Comparison of ENCODE assay signal across 1 cellular context in the genomic region with DNA sequence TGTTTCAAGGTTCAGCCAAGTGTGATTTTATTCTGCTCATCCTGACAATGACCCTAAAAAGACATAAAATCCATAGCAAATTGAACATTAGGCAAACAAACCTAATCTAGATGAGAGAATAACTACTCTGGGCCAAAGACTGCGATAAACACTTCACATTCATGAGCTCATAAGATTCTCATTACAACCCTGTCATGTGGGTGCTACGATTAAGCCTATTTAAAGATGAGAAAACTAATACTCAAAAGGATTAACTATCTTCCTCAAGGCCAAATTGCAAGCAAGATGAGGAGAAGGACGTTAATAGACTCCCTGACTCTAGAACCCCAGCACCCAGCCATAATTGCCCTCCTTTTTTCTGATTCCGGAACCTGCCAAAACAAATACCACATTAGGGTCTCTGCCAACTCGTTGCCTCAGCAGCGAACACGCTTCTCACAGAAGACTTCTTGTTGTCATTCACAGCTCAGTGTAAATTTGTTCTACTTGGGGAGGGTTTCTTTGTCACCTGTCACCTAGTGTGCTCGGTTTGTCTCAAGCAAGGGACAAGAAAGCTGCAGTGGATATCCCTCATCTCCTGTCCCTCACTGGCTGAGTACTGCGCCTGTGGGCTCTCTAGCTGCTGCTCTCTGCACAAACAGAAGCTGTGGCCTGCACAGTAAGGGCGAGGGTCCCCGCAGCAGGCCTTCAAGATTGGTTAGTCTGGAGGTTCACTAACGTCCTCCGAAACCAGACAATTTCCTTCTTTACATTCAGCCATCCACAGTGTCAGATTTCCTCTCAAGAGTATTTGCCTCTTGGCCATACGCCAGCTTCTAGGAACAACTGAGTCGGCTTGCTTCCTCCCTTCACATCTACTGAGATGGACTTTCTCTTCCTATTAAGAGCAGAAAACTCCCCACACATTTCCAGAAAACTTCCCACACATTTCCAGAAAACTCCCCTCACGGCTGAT.
TF ChIP-seq lines count a peak whose summit lies in the region.

No MANE protein-coding gene starts in this region.

TF ChIP-seq in GM23338, 12 proteins besides CTCF, POLR2A, EP300 and RAD21 (continued from another document):
- TF ChIP-seq ZNF462 (CRISPR knock-in tag; IDR thresholded peaks at IDR 0.05) (no peak), EZH2 (IDR thresholded peaks at IDR 0.05; ENCODE audit: low read depth, unreplicated experiment) (no peak), ETS1 (IDR thresholded peaks at IDR 0.05) (no peak), ZNF114 (CRISPR knock-in tag; IDR thresholded peaks at IDR 0.05) (no peak)
